14 cellular contexts compared by ENCODE assay signal in the genomic region with DNA sequence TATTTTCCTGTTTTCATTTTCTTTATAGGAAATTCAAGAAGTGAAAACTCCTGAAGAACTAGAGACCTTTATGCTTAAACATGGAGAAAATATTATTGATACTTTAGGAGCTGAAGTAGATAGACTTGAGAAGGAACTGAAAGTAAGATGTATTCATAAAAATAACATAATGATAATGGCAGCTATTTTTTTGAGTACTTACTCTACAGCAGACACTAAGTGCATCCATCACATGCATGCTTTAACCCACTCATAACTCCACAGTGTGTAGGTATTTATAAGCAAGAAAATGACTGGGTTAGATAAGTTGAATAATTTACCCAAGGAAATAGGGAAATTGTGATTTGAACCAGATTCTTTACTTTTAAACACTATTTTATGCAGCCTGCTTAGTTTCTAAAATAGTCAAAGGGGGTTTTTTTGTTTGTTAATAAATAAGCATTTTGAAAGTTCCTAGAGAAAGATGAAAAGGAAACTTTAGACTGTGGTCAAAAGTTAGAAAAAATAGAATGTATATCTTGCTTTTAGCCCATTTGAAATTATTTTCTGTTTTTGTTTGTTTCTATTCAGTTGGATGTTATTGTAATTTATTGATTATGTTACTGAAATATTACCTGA.
A peak's percentile ranks its signal among the peaks of the same experiment; 100 is the strongest.
DNase-seq lines count a peak whose midpoint lies in the region; ATAC-seq and TF ChIP-seq lines count a peak whose summit lies in the region.
"Had no signal": no experiment of that assay in that cellular context is flagged by ENCODE, and none has a peak within 500 bp of the region (broad histone marks: within the 10 kb centered on the region; RNA-seq: fewer than 3 reads in every experiment).

No MANE protein-coding gene starts in this region.

- no peak overlapping the region for H3K27ac ChIP-seq in RWPE1
- H3K27ac ChIP-seq: SK-N-MC, thyroid gland had no signal

- ATAC-seq in GM18499 (IDR thresholded peaks at IDR 0.05; ENCODE audit: insufficient read depth, unreplicated experiment) (peak; percentile 87), GM19452 (IDR thresholded peaks at IDR 0.05; ENCODE audit: unreplicated experiment) (peak; percentile 86), HG02798 (IDR thresholded peaks at IDR 0.05; ENCODE audit: poor library complexity, unreplicated experiment) (peak; percentile 92), HG03439 (IDR thresholded peaks at IDR 0.05; ENCODE audit: unreplicated experiment) (peak; percentile 88)
- ATAC-seq: activated CD4-positive, alpha-beta T cell treated with anti-CD3 and anti-CD28 coated beads for 36 hours; activated naive CD4-positive, alpha-beta T cell treated with anti-CD3 and anti-CD28 coated beads, Interleukin-2, amount 50 U/mL, for 72 hours had no signal

- no peak for DNase-seq in NOMO-1 (lab: John Stamatoyannopoulos, UW; ENCODE audit: unreplicated experiment in 2 of 2)
- no peak for DNase-seq in RWPE1 (ENCODE audit: low spot score)
- DNase-seq in EL: no peak
- DNase-seq in NCI-H446 (lab: John Stamatoyannopoulos, UW): no peak
- DNase-seq: activated CD4-positive, alpha-beta T cell treated with anti-CD3 and anti-CD28 coated beads for 36 hours; cerebellar nuclear complex; NCI-H774; thyroid gland had no signal

- TF ChIP-seq CTCF in RWPE1 (conservative IDR thresholded peaks at IDR 0.05; ENCODE audit: low read depth): no peak

- POLR2A ChIA-PET in RWPE1 (lab: Yijun Ruan, JAX; ENCODE audit: low non-redundant PET): no interaction called here

- CTCF ChIA-PET in RWPE1 (lab: Yijun Ruan, JAX): interaction anchor here (0.7 kb wide), 1 partner anchor 73 kb away, joined by 8 read pairs; no protein-coding TSS in a partner anchor
